In genomic region chr10:34280599-34281374, GRCh38 we compare ENCODE assay signal across 8 cellular contexts.
DNase-seq lines count a peak whose midpoint lies in the region; ATAC-seq and TF ChIP-seq lines count a peak whose summit lies in the region.

No MANE protein-coding gene starts in this region.

- peak in 1 of 4 donors; percentile 34 for TF ChIP-seq EP300 in sigmoid colon (IDR thresholded peaks at IDR 0.05)

- DNase-seq in foreskin keratinocyte (peak; percentile 96 to 97), sigmoid colon (peak; percentile 86), Caco-2 (no peak), NCI-H524 treated with DMSO at 0.1 percent for 48 hours (lab: John Stamatoyannopoulos, UW) (no peak)

- H3K4me1 ChIP-seq in foreskin keratinocyte (peaks cover 24% of the 10 kb centered on the region), sigmoid colon (peaks cover 0 to 10% (median 3%) of the 10 kb centered on the region in 4 donors), Caco-2 (no peaks in the 10 kb centered on the region)

- TF ChIP-seq POLR2A in sigmoid colon (IDR thresholded peaks at IDR 0.05) = no peak

- H3K9me3 Mint-ChIP-seq in T-helper 1 cell treated with Interleukin-12 subunit alpha and Interleukin-12 subunit beta and Interleukin-4 antibody, amounts not matched to agents 30 μg/mL and 1 μg/mL, for 36 hours = no peaks in the 10 kb centered on the region
- no peaks in the 10 kb centered on the region for H3K9me3 Mint-ChIP-seq in Caco-2 (ENCODE audit: unreplicated experiment)

- H3K36me3 ChIP-seq in sigmoid colon (no peaks in the 10 kb centered on the region), Caco-2 (ENCODE audit: control insufficient read depth, insufficient read depth, low read length) (no peaks in the 10 kb centered on the region; the same call in 1 of the 2 replicates)

- POLR2A ChIA-PET in Caco-2 (lab: Charles Lee) = no interaction called here

- H3K9me3 ChIP-seq in sigmoid colon (no peaks in the 10 kb centered on the region), Caco-2 (no peaks in the 10 kb centered on the region)

- H3K27me3 Mint-ChIP-seq in T-helper 1 cell treated with Interleukin-12 subunit alpha and Interleukin-12 subunit beta and Interleukin-4 antibody, amounts not matched to agents 30 μg/mL and 1 μg/mL, for 36 hours (ENCODE audit: low read depth) = no peaks in the 10 kb centered on the region
- no peaks in the 10 kb centered on the region for H3K27me3 Mint-ChIP-seq in Caco-2 (ENCODE audit: insufficient read depth, unreplicated experiment)

- peak overlapping the region; percentile 53 for H3K27ac Mint-ChIP-seq in T-helper 1 cell treated with Interleukin-12 subunit alpha and Interleukin-12 subunit beta and Interleukin-4 antibody, amounts not matched to agents 30 μg/mL and 1 μg/mL, for 36 hours
- H3K27ac Mint-ChIP-seq in Caco-2 (ENCODE audit: unreplicated experiment) = no peak overlapping the region

- H3K4me1 Mint-ChIP-seq in T-helper 1 cell treated with Interleukin-12 subunit alpha and Interleukin-12 subunit beta and Interleukin-4 antibody, amounts not matched to agents 30 μg/mL and 1 μg/mL, for 36 hours (ENCODE audit: low read depth) = peaks cover 24% of the 10 kb centered on the region
- no peaks in the 10 kb centered on the region for H3K4me1 Mint-ChIP-seq in Caco-2 (ENCODE audit: low read depth, unreplicated experiment)

- peak overlapping the region; percentile 48 for H3K4me3 Mint-ChIP-seq in T-helper 1 cell treated with Interleukin-12 subunit alpha and Interleukin-12 subunit beta and Interleukin-4 antibody, amounts not matched to agents 30 μg/mL and 1 μg/mL, for 36 hours
- H3K4me3 Mint-ChIP-seq in Caco-2 (ENCODE audit: unreplicated experiment) = no peak overlapping the region

- no TSS peak for BruUV-seq in Caco-2 (replicated peaks; lab: Mats Ljungman, UMichigan)

- H3K27me3 ChIP-seq in foreskin keratinocyte = no peaks in the 10 kb centered on the region
- no peaks in the 10 kb centered on the region for H3K27me3 ChIP-seq in sigmoid colon
- H3K27me3 ChIP-seq in Caco-2 (replicated peaks; ENCODE audit: control insufficient read depth, insufficient read depth, low read length) = no peaks in the 10 kb centered on the region

- H3K27ac ChIP-seq in foreskin keratinocyte (peak overlapping the region; percentile 65), sigmoid colon (peak overlapping the region; percentile 18 to 51 (median 45))

- H3K4me3 ChIP-seq in sigmoid colon (no peak overlapping the region), Caco-2 (ENCODE audit: low read depth, low read length) (no peak overlapping the region)

- CTCF ChIA-PET in Caco-2 (lab: Charles Lee) = no interaction called here

- TF ChIP-seq CTCF in GM12873 (IDR thresholded peaks at IDR 0.05; ENCODE audit: insufficient read depth, low read depth, low read length, missing control alignments) (peak; percentile 22), foreskin keratinocyte (conservative IDR thresholded peaks at IDR 0.05) (peak; percentile 60), sigmoid colon (IDR thresholded peaks at IDR 0.05) (no peak), Caco-2 (IDR thresholded peaks at IDR 0.05; ENCODE audit: insufficient read depth in 1 of 2, low read depth in 1 of 2, low read length in 1 of 2, severe bottlenecking in 1 of 2, unreplicated experiment in 1 of 2) (peak in 1 of 2 experiments; percentile 28)

- ATAC-seq in foreskin keratinocyte (peak; percentile 98), GM18873 (IDR thresholded peaks at IDR 0.05; ENCODE audit: low FRiP score, unreplicated experiment) (no peak), GM21723 (IDR thresholded peaks at IDR 0.05; ENCODE audit: unreplicated experiment) (no peak)

- H3K36me3 Mint-ChIP-seq in T-helper 1 cell treated with Interleukin-12 subunit alpha and Interleukin-12 subunit beta and Interleukin-4 antibody, amounts not matched to agents 30 μg/mL and 1 μg/mL, for 36 hours (ENCODE audit: low read depth) = no peaks in the 10 kb centered on the region
- no peaks in the 10 kb centered on the region for H3K36me3 Mint-ChIP-seq in Caco-2 (ENCODE audit: insufficient read depth, unreplicated experiment)

- intact Hi-C loops in sigmoid colon (cut with DNase I) (no loop called here), Caco-2 (cut with micrococcal nuclease; ENCODE audit: unreplicated experiment) (no loop called here)

- 80 to 88% methylated on average over 11 of the region's 11 CpGs for WGBS in sigmoid colon, 2 donors

Comparison
In these comparisons a context has a peak if more than half of its experiments do, and no peak if none do; other contexts are left out.
1. CTCF ChIP-seq: peak in GM12873 (single experiment) and foreskin keratinocyte (single experiment); none in sigmoid colon (0 of 4).
2. DNase-seq: peak in foreskin keratinocyte (2 of 2) and sigmoid colon (single experiment); none in Caco-2 (0 of 2) and NCI-H524 treated with DMSO at 0.1 percent for 48 hours (single experiment).